ENCODE assay signal across 8 cellular contexts in the genomic region with DNA sequence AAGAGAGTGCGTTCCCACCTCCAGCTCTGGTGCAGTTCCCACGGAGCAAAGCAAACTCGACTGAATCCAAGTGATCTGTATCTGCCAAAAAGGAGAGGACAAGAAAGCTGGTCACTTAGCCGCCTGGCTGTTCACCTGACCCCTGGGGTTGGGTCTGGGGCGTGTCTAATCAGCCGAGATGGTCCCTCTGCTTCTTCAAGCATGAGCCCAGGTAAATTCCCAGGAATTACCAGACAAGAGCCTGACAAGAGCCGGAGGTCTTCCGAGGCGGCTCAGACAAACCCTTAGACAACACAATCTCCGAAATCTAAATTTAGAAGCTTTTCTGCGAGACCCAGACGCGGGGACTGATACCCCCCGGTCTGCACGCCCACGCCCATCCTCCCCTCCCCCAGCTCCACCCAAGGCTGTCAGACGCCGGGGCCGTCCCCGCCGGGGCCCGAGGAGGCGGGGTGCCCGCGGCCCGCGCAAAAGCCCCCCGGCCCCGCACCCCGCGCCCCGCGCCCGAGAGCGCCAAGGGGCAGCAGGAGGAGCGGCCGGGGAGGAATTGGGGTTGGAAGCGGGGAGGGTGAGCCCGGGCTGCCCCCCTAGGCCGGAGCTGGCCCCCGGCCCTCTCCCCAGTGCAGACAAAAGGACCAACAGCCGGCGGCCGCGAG. TPM values are rescaled to one million over a fixed set of nuclear protein-coding genes. Genes with fewer than 3 reads are reported as not detected.
DNase-seq lines count a peak whose midpoint lies in the region; ATAC-seq and TF ChIP-seq lines count a peak whose summit lies in the region.

No MANE protein-coding gene starts in this region.

- H3K27ac Mint-ChIP-seq in activated naive CD4-positive, alpha-beta T cell treated with anti-CD3 and anti-CD28 coated beads, Interleukin-2, amount 50 U/mL, for 24 hours: peak overlapping the region; percentile 81

- peak; percentile 49 for ATAC-seq in HG03045 (IDR thresholded peaks at IDR 0.05; ENCODE audit: unreplicated experiment)
- ATAC-seq in RWPE2 (ENCODE audit: low read depth): peak; percentile 34; the same call in 2 of the 3 replicates
- ATAC-seq in left cardiac atrium: peak; percentile 56 to 73

- H3K36me3 ChIP-seq in RWPE2 (ENCODE audit: low read depth) (peaks cover 26% of the 10 kb centered on the region), prostate gland (no peaks in the 10 kb centered on the region)

- H3K9me3 ChIP-seq in RWPE2 (ENCODE audit: severe bottlenecking): no peaks in the 10 kb centered on the region
- no peaks in the 10 kb centered on the region for H3K9me3 ChIP-seq in prostate gland

- TF ChIP-seq POLR2A in prostate gland (IDR thresholded peaks at IDR 0.05): peak; percentile 15

- peak; percentile 21 for DNase-seq in DMS153 treated with DMSO at 0.1 percent for 48 hours (lab: John Stamatoyannopoulos, UW; ENCODE audit: unreplicated experiment)
- DNase-seq in DMS153 (lab: John Stamatoyannopoulos, UW): no peak
- DNase-seq in RWPE2 (ENCODE audit: low spot score): no peak
- DNase-seq in left cardiac atrium: peak; percentile 52
- DNase-seq in prostate gland (ENCODE audit: low spot score): peak; percentile 29
- no peak for DNase-seq in AG20443 (ENCODE audit: low spot score)

- peaks cover 6% of the 10 kb centered on the region for H3K36me3 Mint-ChIP-seq in activated naive CD4-positive, alpha-beta T cell treated with anti-CD3 and anti-CD28 coated beads, Interleukin-2, amount 50 U/mL, for 24 hours

- H3K27ac ChIP-seq in RWPE2 (ENCODE audit: poor library complexity, severe bottlenecking): peak overlapping the region; percentile 43
- H3K27ac ChIP-seq in prostate gland: peak overlapping the region; percentile 94 to 97

- H3K27me3 ChIP-seq in RWPE2 (ENCODE audit: insufficient read depth, poor library complexity, severe bottlenecking) (no peaks in the 10 kb centered on the region), prostate gland (replicated peaks; ENCODE audit: insufficient read depth) (no peaks in the 10 kb centered on the region)

- H3K4me3 ChIP-seq in RWPE2 (ENCODE audit: severe bottlenecking): peak overlapping the region; percentile 77
- H3K4me3 ChIP-seq in prostate gland: peak overlapping the region; percentile 78 to 96

- H3K4me3 Mint-ChIP-seq in activated naive CD4-positive, alpha-beta T cell treated with anti-CD3 and anti-CD28 coated beads, Interleukin-2, amount 50 U/mL, for 24 hours: peak overlapping the region; percentile 81

- H3K4me1 ChIP-seq in RWPE2 (ENCODE audit: insufficient read depth, poor library complexity, severe bottlenecking) (peaks cover 5% of the 10 kb centered on the region), prostate gland (replicated peaks) (no peaks in the 10 kb centered on the region)

- intact Hi-C loops in left cardiac atrium (cut with DNase I): loop anchor here in 1 of 2 donors (5.0 kb wide), 2 partner anchors 76 to 79 kb away; partner anchors contain the start of gene AP1G1
- intact Hi-C loops in prostate gland (cut with DNase I): loop anchor here (5.0 kb wide), 3 partner anchors 76 to 161 kb away; partner anchors contain the start of genes AP1G1 and PHLPP2

- no peaks in the 10 kb centered on the region for H3K27me3 Mint-ChIP-seq in activated naive CD4-positive, alpha-beta T cell treated with anti-CD3 and anti-CD28 coated beads, Interleukin-2, amount 50 U/mL, for 24 hours

- WGBS in prostate gland: under 1% methylated on average over 45 of the region's 45 CpGs

- no peak for TF ChIP-seq CTCF in RWPE2 (IDR thresholded peaks at IDR 0.05; ENCODE audit: poor library complexity, severe bottlenecking)
- no peak for TF ChIP-seq CTCF in prostate gland (IDR thresholded peaks at IDR 0.05)

- peaks cover 55% of the 10 kb centered on the region for H3K4me1 Mint-ChIP-seq in activated naive CD4-positive, alpha-beta T cell treated with anti-CD3 and anti-CD28 coated beads, Interleukin-2, amount 50 U/mL, for 24 hours

- no peaks in the 10 kb centered on the region for H3K9me3 Mint-ChIP-seq in activated naive CD4-positive, alpha-beta T cell treated with anti-CD3 and anti-CD28 coated beads, Interleukin-2, amount 50 U/mL, for 24 hours

RNA-seq across cellular contexts. Expression of gene ZNF821, which starts 0.7 kb away (rescaled TPM):
- total RNA-seq in left cardiac atrium (1 to 10 TPM; 3.6 to 5.7 TPM), prostate gland (10 to 100 TPM; 20.0 to 26.6 TPM)

RNA-seq across cellular contexts. Expression of gene IST1, which starts 12.0 kb away (rescaled TPM):
- total RNA-seq in left cardiac atrium (100 to 1,000 TPM; 117 to 138 TPM), prostate gland (100 to 1,000 TPM; 193 to 249 TPM)

RNA-seq across cellular contexts. Expression of gene ATXN1L, which starts 37.5 kb away (rescaled TPM):
- 10 to 100 TPM; 16.8 to 21.4 TPM for total RNA-seq in left cardiac atrium
- total RNA-seq in prostate gland: 10 to 100 TPM; 17.7 to 35.8 TPM

Comparison
In these comparisons a context has a peak if more than half of its experiments do, and no peak if none do; other contexts are left out.
1. DNase-seq: peak in DMS153 treated with DMSO at 0.1 percent for 48 hours (single experiment), left cardiac atrium (single experiment) and prostate gland (single experiment); none in DMS153 (single experiment), RWPE2 (single experiment) and AG20443 (single experiment).
2. Peak in every context shown above with its lines, with median percentiles within 50 percentile points of each other: ATAC-seq.